Comparison of ENCODE assay signal across 8 cellular contexts in genomic region chr11:66743271-66743968, GRCh38. TPM values are rescaled to one million over a fixed set of nuclear protein-coding genes. Genes with fewer than 3 reads are reported as not detected.
DNase-seq lines count a peak whose midpoint lies in the region; ATAC-seq and TF ChIP-seq lines count a peak whose summit lies in the region.

No MANE protein-coding gene starts in this region.

- no peaks in the 10 kb centered on the region for H3K27me3 ChIP-seq in right cardiac atrium (ENCODE audit: control insufficient read depth, insufficient read depth)

- no peak overlapping the region for H3K4me3 ChIP-seq in right cardiac atrium (ENCODE audit: low read length)

- no peak overlapping the region for H3K27ac Mint-ChIP-seq in activated naive CD8-positive, alpha-beta T cell treated with anti-CD3 and anti-CD28 coated beads, Interleukin-2, amount 50 U/mL, for 24 hours
- H3K27ac Mint-ChIP-seq in memory B cell (no peak overlapping the region), type B pancreatic cell (no peak overlapping the region)

- H3K27me3 Mint-ChIP-seq in activated naive CD8-positive, alpha-beta T cell treated with anti-CD3 and anti-CD28 coated beads, Interleukin-2, amount 50 U/mL, for 24 hours = no peaks in the 10 kb centered on the region
- H3K27me3 Mint-ChIP-seq in memory B cell (no peaks in the 10 kb centered on the region), type B pancreatic cell (no peaks in the 10 kb centered on the region)

- WGBS in right cardiac atrium = 87% methylated on average over 16 of the region's 16 CpGs

- intact Hi-C loops in left cardiac atrium (cut with DNase I) (no loop called here), right cardiac atrium (cut with DNase I) (no loop called here)

- peaks cover 16% of the 10 kb centered on the region for H3K4me1 Mint-ChIP-seq in activated naive CD8-positive, alpha-beta T cell treated with anti-CD3 and anti-CD28 coated beads, Interleukin-2, amount 50 U/mL, for 24 hours
- peaks cover 4% of the 10 kb centered on the region for H3K4me1 Mint-ChIP-seq in memory B cell
- peaks cover 4% of the 10 kb centered on the region for H3K4me1 Mint-ChIP-seq in type B pancreatic cell (ENCODE audit: unreplicated experiment)

- DNase-seq in left cardiac atrium = peak; percentile 39
- no peak for DNase-seq in right cardiac atrium
- no peak for DNase-seq in activated naive CD8-positive, alpha-beta T cell treated with anti-CD3 and anti-CD28 coated beads, Interleukin-2, amount 50 U/mL, for 24 hours
- no peak for DNase-seq in memory B cell (ENCODE audit: low spot score in 2 of 2)
- peak; percentile 52 for DNase-seq in type B pancreatic cell (ENCODE audit: extremely low spot score, unreplicated experiment)
- no peak for DNase-seq in stimulated activated CD4-positive, alpha-beta T cell treated with anti-CD3 and anti-CD28 coated beads, Interleukin-2, amount 100 ng/mL, for 48 hours

- peaks cover 8% of the 10 kb centered on the region for H3K9me3 Mint-ChIP-seq in activated naive CD8-positive, alpha-beta T cell treated with anti-CD3 and anti-CD28 coated beads, Interleukin-2, amount 50 U/mL, for 24 hours
- H3K9me3 Mint-ChIP-seq in memory B cell = peaks cover 5% of the 10 kb centered on the region
- no peaks in the 10 kb centered on the region for H3K9me3 Mint-ChIP-seq in type B pancreatic cell

- H3K4me3 Mint-ChIP-seq in activated naive CD8-positive, alpha-beta T cell treated with anti-CD3 and anti-CD28 coated beads, Interleukin-2, amount 50 U/mL, for 24 hours = peak overlapping the region; percentile 90
- H3K4me3 Mint-ChIP-seq in memory B cell (peak overlapping the region; percentile 96), type B pancreatic cell (peak overlapping the region; percentile 98)

- H3K27ac ChIP-seq in right cardiac atrium (ENCODE audit: low read length) = no peak overlapping the region

- H3K9me3 ChIP-seq in right cardiac atrium (ENCODE audit: control insufficient read depth, low read length) = no peaks in the 10 kb centered on the region

- peaks cover 2% of the 10 kb centered on the region for H3K36me3 Mint-ChIP-seq in activated naive CD8-positive, alpha-beta T cell treated with anti-CD3 and anti-CD28 coated beads, Interleukin-2, amount 50 U/mL, for 24 hours (ENCODE audit: low read depth)
- H3K36me3 Mint-ChIP-seq in memory B cell = peaks cover 5% of the 10 kb centered on the region
- H3K36me3 Mint-ChIP-seq in type B pancreatic cell = no peaks in the 10 kb centered on the region

- ATAC-seq in left cardiac atrium = peak in 1 of 2 donors; percentile 58
- ATAC-seq in right cardiac atrium = no peak
- ATAC-seq in activated naive CD8-positive, alpha-beta T cell treated with anti-CD3 and anti-CD28 coated beads, Interleukin-2, amount 50 U/mL, for 24 hours = no peak
- no peak for ATAC-seq in memory B cell (ENCODE audit: low read depth)
- ATAC-seq in HG02759 (IDR thresholded peaks at IDR 0.05; ENCODE audit: unreplicated experiment) = no peak
- no peak for ATAC-seq in HG03354 (IDR thresholded peaks at IDR 0.05; ENCODE audit: poor library complexity, severe bottlenecking, unreplicated experiment)

- TF ChIP-seq CTCF in type B pancreatic cell (conservative IDR thresholded peaks at IDR 0.05) = no peak

- peaks cover 2% of the 10 kb centered on the region for H3K4me1 ChIP-seq in right cardiac atrium (ENCODE audit: control insufficient read depth, insufficient read depth, low read length)

RNA-seq across cellular contexts. Expression of gene SPTBN2, which starts 14.4 kb away (rescaled TPM):
- total RNA-seq in left cardiac atrium (1 to 10 TPM; 3.2 to 3.8 TPM), right cardiac atrium (1 to 10 TPM; 2.3 to 7.0 (median 3.1) TPM), type B pancreatic cell (ENCODE audit: low replicate concordance) (56.0 and 139 TPM in 2 replicates)
- 0.38 TPM for polyA plus RNA-seq in right cardiac atrium

Comparison
In these comparisons a context has a peak if more than half of its experiments do, and no peak if none do; other contexts are left out.
1. DNase-seq: peak in left cardiac atrium (single experiment) and type B pancreatic cell (single experiment); none in right cardiac atrium (0 of 3), activated naive CD8-positive, alpha-beta T cell treated with anti-CD3 and anti-CD28 coated beads, Interleukin-2, amount 50 U/mL, for 24 hours (single experiment), memory B cell (0 of 2) and stimulated activated CD4-positive, alpha-beta T cell treated with anti-CD3 and anti-CD28 coated beads, Interleukin-2, amount 100 ng/mL, for 48 hours (0 of 2).
2. Peak in every context shown above with its lines, with median percentiles within 50 percentile points of each other: H3K4me3 Mint-ChIP-seq.